In the genomic region with DNA sequence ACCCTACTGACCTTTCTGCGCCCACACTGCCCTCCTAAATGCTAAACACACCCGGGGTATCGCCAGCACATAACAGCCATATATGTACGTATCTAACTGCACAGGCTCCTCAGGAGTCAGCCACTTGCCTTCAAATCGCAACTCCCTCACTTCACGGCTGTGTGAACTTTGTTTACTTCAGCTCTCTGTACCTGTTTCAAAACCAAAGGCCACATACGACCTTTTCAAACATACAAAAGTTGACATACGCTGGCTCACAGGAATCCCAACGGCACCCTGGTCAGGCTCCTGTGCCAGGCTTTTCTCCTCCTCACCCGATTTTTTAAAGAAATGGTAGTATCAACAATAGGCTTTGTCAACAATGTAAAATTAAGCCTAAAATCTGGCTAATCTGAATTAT, we compare ENCODE assay signal across 26 cellular contexts.
"Had no signal": no experiment of that assay in that cellular context is flagged by ENCODE, and none has a peak within 500 bp of the region (broad histone marks: within the 10 kb centered on the region; RNA-seq: fewer than 3 reads in every experiment).

No MANE protein-coding gene starts in this region.

- H3K27ac ChIP-seq: neural progenitor cell, testis, transverse colon, WERI-Rb-1 had no signal

- DNase-seq: activated CD4-positive, alpha-beta T cell treated with anti-CD3 and anti-CD28 coated beads for 48 hours; activated CD4-positive, alpha-beta T cell treated with anti-CD3 and anti-CD28 coated beads, Interleukin-2, amount 50 U/mL, for 48 hours; activated CD8-positive, alpha-beta memory T cell treated with anti-CD3 and anti-CD28 coated beads for 24 hours; activated effector memory CD4-positive, alpha-beta T cell treated with Interleukin-2 at 50 U/mL for 16 hours; activated naive CD4-positive, alpha-beta T cell treated with Interleukin-2 at 50 U/mL for 16 hours; activated naive CD8-positive, alpha-beta T cell treated with anti-CD3 and anti-CD28 coated beads, Interleukin-2, amount 10 ng/mL, durations not matched to agents 7 days and 5 days; amniotic stem cell; central memory CD4-positive, alpha-beta T cell; endodermal cell; foreskin fibroblast; kidney glomerular epithelial cell; naive thymus-derived CD8-positive, alpha-beta T cell; occipital lobe; SK-N-SH; stimulated activated CD4-positive, alpha-beta T cell treated with anti-CD3 and anti-CD28 coated beads, Interleukin-15, amount 100 ng/mL, for 24 hours; stimulated activated CD4-positive, alpha-beta T cell treated with anti-CD3 and anti-CD28 coated beads, Interleukin-2, amount 100 ng/mL, for 24 hours; stimulated activated naive B cell treated with anti-CD40 and anti-IgM and Interleukin-4, amounts not matched to agents 10 μg/mL and 1 μg/mL and 100 μg/mL, for 72 hours; SW 1271; T-helper 9 cell; testis; transverse colon; WERI-Rb-1 had no signal

- H3K27me3 ChIP-seq: neural progenitor cell, testis, transverse colon had no signal

- H3K9me3 Mint-ChIP-seq: stimulated activated naive B cell treated with anti-CD40 and anti-IgM and Interleukin-4, amounts not matched to agents 10 μg/mL and 1 μg/mL and 100 μg/mL, for 72 hours had no signal

- ATAC-seq: activated CD4-positive, CD25-positive, alpha-beta regulatory T cell treated with anti-CD3 and anti-CD28 coated beads, Interleukin-2, amount 50 U/mL, for 24 hours; esophagus mucosa; naive thymus-derived CD8-positive, alpha-beta T cell had no signal

- H3K4me3 ChIP-seq: neural progenitor cell, testis, transverse colon had no signal

- H3K9me3 ChIP-seq: SK-N-SH, testis, transverse colon had no signal

- H3K36me3 ChIP-seq: neural progenitor cell, transverse colon, WERI-Rb-1 had no signal

- H3K4me3 Mint-ChIP-seq: activated naive CD8-positive, alpha-beta T cell treated with anti-CD3 and anti-CD28 coated beads, Interleukin-2, amount 10 ng/mL, durations not matched to agents 7 days and 5 days; endodermal cell; naive thymus-derived CD8-positive, alpha-beta T cell; neural progenitor cell; stimulated activated naive B cell treated with anti-CD40 and anti-IgM and Interleukin-4, amounts not matched to agents 10 μg/mL and 1 μg/mL and 100 μg/mL, for 72 hours; T-helper 1 cell treated with Interleukin-12 subunit alpha and Interleukin-12 subunit beta and Interleukin-4 antibody, amounts not matched to agents 30 μg/mL and 1 μg/mL, for 36 hours had no signal

- H3K27ac Mint-ChIP-seq: activated naive CD8-positive, alpha-beta T cell treated with anti-CD3 and anti-CD28 coated beads, Interleukin-2, amount 10 ng/mL, durations not matched to agents 7 days and 5 days; endodermal cell; neural progenitor cell; stimulated activated naive B cell treated with anti-CD40 and anti-IgM and Interleukin-4, amounts not matched to agents 10 μg/mL and 1 μg/mL and 100 μg/mL, for 72 hours; T-helper 1 cell treated with Interleukin-12 subunit alpha and Interleukin-12 subunit beta and Interleukin-4 antibody, amounts not matched to agents 30 μg/mL and 1 μg/mL, for 36 hours had no signal

- H3K36me3 Mint-ChIP-seq: neural progenitor cell had no signal

- H3K27me3 Mint-ChIP-seq: activated naive CD8-positive, alpha-beta T cell treated with anti-CD3 and anti-CD28 coated beads, Interleukin-2, amount 10 ng/mL, durations not matched to agents 7 days and 5 days; naive thymus-derived CD8-positive, alpha-beta T cell; stimulated activated naive B cell treated with anti-CD40 and anti-IgM and Interleukin-4, amounts not matched to agents 10 μg/mL and 1 μg/mL and 100 μg/mL, for 72 hours had no signal
